Comparison of ENCODE assay signal across 17 cellular contexts in the genomic region with DNA sequence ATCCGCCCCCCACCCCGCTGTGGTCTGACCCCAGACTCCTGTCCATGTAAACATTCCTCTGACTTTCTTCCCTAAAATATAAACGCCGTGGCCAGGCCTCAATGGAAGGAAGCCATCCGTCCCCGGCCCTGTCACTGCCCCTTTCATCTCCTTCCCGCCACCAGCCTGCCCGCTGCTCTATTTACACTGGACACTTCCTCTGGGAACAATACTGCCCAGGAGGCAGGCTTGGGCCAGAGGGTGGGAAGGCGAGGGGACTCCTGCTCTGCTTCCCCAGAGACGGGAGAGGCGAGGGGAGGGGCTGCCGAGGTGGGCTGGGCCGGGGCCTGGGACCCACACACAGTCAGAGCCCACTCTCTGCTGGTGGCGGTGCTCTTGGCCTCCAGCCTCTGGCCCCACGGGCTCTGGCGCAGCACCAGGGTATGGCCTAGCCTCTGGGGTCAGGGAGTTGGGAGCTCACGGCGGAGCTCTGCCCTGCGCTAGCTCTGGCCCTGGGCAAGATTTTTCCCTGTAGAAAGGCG.
DNase-seq lines count a peak whose midpoint lies in the region; ATAC-seq, FAIRE-seq and TF ChIP-seq lines count a peak whose summit lies in the region.
"Had no signal": no experiment of that assay in that cellular context is flagged by ENCODE, and none has a peak within 500 bp of the region (broad histone marks: within the 10 kb centered on the region; RNA-seq: fewer than 3 reads in every experiment).

No MANE protein-coding gene starts in this region.

- H3K9me3 ChIP-seq in SJCRH30 (replicated peaks) (no peaks in the 10 kb centered on the region), kidney (ENCODE audit: control insufficient read depth in 1 of 2, low read length in 2 of 2) (no peaks in the 10 kb centered on the region)

- no peaks in the 10 kb centered on the region for H3K4me1 Mint-ChIP-seq in activated naive CD8-positive, alpha-beta T cell treated with anti-CD3 and anti-CD28 coated beads, Interleukin-2, amount 50 U/mL, for 24 hours
- H3K4me1 Mint-ChIP-seq in activated naive CD4-positive, alpha-beta T cell treated with anti-CD3 and anti-CD28 coated beads, Interleukin-2, amount 10 ng/mL, durations not matched to agents 7 days and 5 days: no peaks in the 10 kb centered on the region
- H3K4me1 Mint-ChIP-seq: activated CD4-positive, alpha-beta T cell treated with anti-CD3 and anti-CD28 coated beads, Interleukin-2, amount 10 ng/mL, durations not matched to agents 24 days and 14 days had no signal

- FAIRE-seq in kidney (lab: Jason Lieb, UNC): no peak
- FAIRE-seq: GM19239, RCC 7860 had no signal

- H3K27ac ChIP-seq in SJCRH30: no peak overlapping the region
- peak overlapping the region; percentile 74 to 85 for H3K27ac ChIP-seq in kidney (ENCODE audit: low read depth in 2 of 2, low read length in 2 of 2)
- H3K27ac ChIP-seq in rectal smooth muscle tissue (ENCODE audit: low read depth, low read length): peak overlapping the region; percentile 96
- H3K27ac ChIP-seq: dorsolateral prefrontal cortex had no signal

- H3K36me3 Mint-ChIP-seq in activated naive CD8-positive, alpha-beta T cell treated with anti-CD3 and anti-CD28 coated beads, Interleukin-2, amount 50 U/mL, for 24 hours (ENCODE audit: low read depth): no peaks in the 10 kb centered on the region
- H3K36me3 Mint-ChIP-seq in activated naive CD4-positive, alpha-beta T cell treated with anti-CD3 and anti-CD28 coated beads, Interleukin-2, amount 10 ng/mL, durations not matched to agents 7 days and 5 days: no peaks in the 10 kb centered on the region
- H3K36me3 Mint-ChIP-seq: CD4-positive, CD25-positive, alpha-beta regulatory T cell had no signal

- no peak overlapping the region for H3K27ac Mint-ChIP-seq in activated naive CD8-positive, alpha-beta T cell treated with anti-CD3 and anti-CD28 coated beads, Interleukin-2, amount 50 U/mL, for 24 hours
- no peak overlapping the region for H3K27ac Mint-ChIP-seq in activated naive CD4-positive, alpha-beta T cell treated with anti-CD3 and anti-CD28 coated beads, Interleukin-2, amount 10 ng/mL, durations not matched to agents 7 days and 5 days
- H3K27ac Mint-ChIP-seq: activated CD4-positive, alpha-beta T cell treated with anti-CD3 and anti-CD28 coated beads, Interleukin-2, amount 10 ng/mL, durations not matched to agents 24 days and 14 days; activated T-cell treated with anti-CD3 and anti-CD28 coated beads, Interleukin-2, amount 50 U/mL, for 24 hours; CD4-positive, CD25-positive, alpha-beta regulatory T cell; stimulated activated naive B cell treated with anti-CD40 and anti-IgM and Interleukin-4, amounts not matched to agents 10 μg/mL and 1 μg/mL and 100 μg/mL, for 72 hours; T-helper 17 cell had no signal

- H3K9ac ChIP-seq in kidney (ENCODE audit: low read length in 2 of 2): peak overlapping the region in 1 of 2 donors; percentile 40
- no peak overlapping the region for H3K9ac ChIP-seq in rectal smooth muscle tissue (ENCODE audit: low read length)

- intact Hi-C loops in kidney (cut with DNase I): no loop called here

- H3K27me3 Mint-ChIP-seq in activated naive CD8-positive, alpha-beta T cell treated with anti-CD3 and anti-CD28 coated beads, Interleukin-2, amount 50 U/mL, for 24 hours: no peaks in the 10 kb centered on the region
- H3K27me3 Mint-ChIP-seq in activated naive CD4-positive, alpha-beta T cell treated with anti-CD3 and anti-CD28 coated beads, Interleukin-2, amount 10 ng/mL, durations not matched to agents 7 days and 5 days: no peaks in the 10 kb centered on the region
- H3K27me3 Mint-ChIP-seq: activated CD4-positive, alpha-beta T cell treated with anti-CD3 and anti-CD28 coated beads, Interleukin-2, amount 10 ng/mL, durations not matched to agents 24 days and 14 days; activated T-cell treated with anti-CD3 and anti-CD28 coated beads, Interleukin-2, amount 50 U/mL, for 24 hours; CD4-positive, CD25-positive, alpha-beta regulatory T cell; stimulated activated naive B cell treated with anti-CD40 and anti-IgM and Interleukin-4, amounts not matched to agents 10 μg/mL and 1 μg/mL and 100 μg/mL, for 72 hours; T-helper 17 cell had no signal

- H3K9me3 Mint-ChIP-seq in activated naive CD8-positive, alpha-beta T cell treated with anti-CD3 and anti-CD28 coated beads, Interleukin-2, amount 50 U/mL, for 24 hours: no peaks in the 10 kb centered on the region
- no peaks in the 10 kb centered on the region for H3K9me3 Mint-ChIP-seq in activated naive CD4-positive, alpha-beta T cell treated with anti-CD3 and anti-CD28 coated beads, Interleukin-2, amount 10 ng/mL, durations not matched to agents 7 days and 5 days
- H3K9me3 Mint-ChIP-seq: activated CD4-positive, alpha-beta T cell treated with anti-CD3 and anti-CD28 coated beads, Interleukin-2, amount 10 ng/mL, durations not matched to agents 24 days and 14 days; activated T-cell treated with anti-CD3 and anti-CD28 coated beads, Interleukin-2, amount 50 U/mL, for 24 hours; CD4-positive, CD25-positive, alpha-beta regulatory T cell; stimulated activated naive B cell treated with anti-CD40 and anti-IgM and Interleukin-4, amounts not matched to agents 10 μg/mL and 1 μg/mL and 100 μg/mL, for 72 hours had no signal

- ATAC-seq in activated naive CD8-positive, alpha-beta T cell treated with anti-CD3 and anti-CD28 coated beads, Interleukin-2, amount 50 U/mL, for 24 hours: no peak
- no peak for ATAC-seq in HG03442 (IDR thresholded peaks at IDR 0.05; ENCODE audit: unreplicated experiment)
- ATAC-seq: stimulated activated naive B cell treated with anti-CD40 and anti-IgM and Interleukin-4, amounts not matched to agents 10 μg/mL and 1 μg/mL and 100 μg/mL, for 72 hours; T-helper 17 cell had no signal

- peaks cover 15% of the 10 kb centered on the region; the same call in 1 of the 2 replicates for H3K27me3 ChIP-seq in SJCRH30
- H3K27me3 ChIP-seq in rectal smooth muscle tissue (ENCODE audit: control insufficient read depth, insufficient read depth, low read length): no peaks in the 10 kb centered on the region
- H3K27me3 ChIP-seq: dorsolateral prefrontal cortex had no signal

- TF ChIP-seq CTCF in kidney (IDR thresholded peaks at IDR 0.05; ENCODE audit: borderline replicate concordance, extremely low read depth, insufficient read depth): no peak

- CTCF ChIA-PET in activated naive CD4-positive, alpha-beta T cell treated with anti-CD3 and anti-CD28 coated beads, Interleukin-2, amount 10 ng/mL, durations not matched to agents 7 days and 5 days (lab: Charles Lee): interaction anchor here (1.0 kb wide), 1 partner anchor 161 kb away, joined by 3 read pairs; no protein-coding TSS in a partner anchor

- DNase-seq in ELF-1 (ENCODE audit: low read depth, low spot score): peak; percentile 63
- peak in 1 of 2 experiments; percentile 47 for DNase-seq in SJCRH30
- no peak for DNase-seq in kidney
- no peak for DNase-seq in activated naive CD8-positive, alpha-beta T cell treated with anti-CD3 and anti-CD28 coated beads, Interleukin-2, amount 50 U/mL, for 24 hours
- DNase-seq in activated naive CD4-positive, alpha-beta T cell treated with anti-CD3 and anti-CD28 coated beads, Interleukin-2, amount 10 ng/mL, durations not matched to agents 7 days and 5 days: no peak
- DNase-seq: activated CD4-positive, alpha-beta T cell treated with anti-CD3 and anti-CD28 coated beads, Interleukin-2, amount 10 ng/mL, durations not matched to agents 24 days and 14 days; activated T-cell treated with anti-CD3 and anti-CD28 coated beads, Interleukin-2, amount 50 U/mL, for 24 hours; amniotic stem cell; CD4-positive, CD25-positive, alpha-beta regulatory T cell; dorsolateral prefrontal cortex; GDM1; stimulated activated naive B cell treated with anti-CD40 and anti-IgM and Interleukin-4, amounts not matched to agents 10 μg/mL and 1 μg/mL and 100 μg/mL, for 72 hours; T-helper 17 cell had no signal

- H3K36me3 ChIP-seq in SJCRH30 (no peaks in the 10 kb centered on the region), kidney (ENCODE audit: control insufficient read depth in 1 of 2, insufficient read depth in 2 of 2, low read length in 2 of 2) (peaks cover 0 to 3% of the 10 kb centered on the region in 2 donors), rectal smooth muscle tissue (ENCODE audit: control insufficient read depth, insufficient read depth, low read length) (peaks cover 2% of the 10 kb centered on the region)

- peaks cover 25% of the 10 kb centered on the region for H3K4me1 ChIP-seq in SJCRH30
- peaks cover 40 to 60% of the 10 kb centered on the region in 2 donors for H3K4me1 ChIP-seq in kidney (ENCODE audit: control insufficient read depth in 1 of 2, insufficient read depth in 1 of 2, low read depth in 1 of 2, low read length in 2 of 2)
- H3K4me1 ChIP-seq in rectal smooth muscle tissue (ENCODE audit: control insufficient read depth, insufficient read depth, low read length): peaks cover 62% of the 10 kb centered on the region

- H3K4me3 ChIP-seq in SJCRH30 (peak overlapping the region; percentile 12), kidney (ENCODE audit: low read length in 2 of 2) (no peak overlapping the region), rectal smooth muscle tissue (ENCODE audit: low read length) (no peak overlapping the region)
- H3K4me3 ChIP-seq: dorsolateral prefrontal cortex had no signal

- no peak overlapping the region for H3K4me3 Mint-ChIP-seq in activated naive CD8-positive, alpha-beta T cell treated with anti-CD3 and anti-CD28 coated beads, Interleukin-2, amount 50 U/mL, for 24 hours
- no peak overlapping the region for H3K4me3 Mint-ChIP-seq in activated naive CD4-positive, alpha-beta T cell treated with anti-CD3 and anti-CD28 coated beads, Interleukin-2, amount 10 ng/mL, durations not matched to agents 7 days and 5 days
- H3K4me3 Mint-ChIP-seq: activated CD4-positive, alpha-beta T cell treated with anti-CD3 and anti-CD28 coated beads, Interleukin-2, amount 10 ng/mL, durations not matched to agents 24 days and 14 days; activated T-cell treated with anti-CD3 and anti-CD28 coated beads, Interleukin-2, amount 50 U/mL, for 24 hours; CD4-positive, CD25-positive, alpha-beta regulatory T cell; stimulated activated naive B cell treated with anti-CD40 and anti-IgM and Interleukin-4, amounts not matched to agents 10 μg/mL and 1 μg/mL and 100 μg/mL, for 72 hours; T-helper 17 cell had no signal
